ENCODE assay signal across 1 cellular context in the genomic region with DNA sequence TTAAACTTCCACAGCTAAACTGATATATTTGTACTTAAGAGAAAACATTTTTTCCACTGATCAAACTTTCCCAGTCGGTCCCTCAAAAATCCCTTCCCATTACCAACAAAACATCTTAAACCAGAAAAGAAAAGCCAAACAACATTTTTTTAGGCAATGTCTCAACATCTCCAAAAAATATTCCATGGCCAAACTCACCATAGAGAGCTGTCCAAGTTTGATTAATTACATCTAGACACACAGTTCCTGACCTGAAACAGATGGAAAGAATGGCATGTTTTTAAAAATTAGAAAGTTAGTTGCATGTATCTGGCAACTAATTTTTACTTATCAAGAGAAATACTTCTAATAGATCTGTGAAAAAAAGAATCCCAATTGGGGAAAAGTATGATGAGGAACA.
TF ChIP-seq lines count a peak whose summit lies in the region.

No MANE protein-coding gene starts in this region.

TF ChIP-seq in IMR-90, 13 proteins besides CTCF, POLR2A, EP300 and RAD21:
- TF ChIP-seq MAZ (IDR thresholded peaks at IDR 0.05; ENCODE audit: borderline replicate concordance, low read depth, low read length) (no peak), SMC3 (IDR thresholded peaks at IDR 0.05; ENCODE audit: low read depth, low read length) (no peak)
